ENCODE assay signal across 8 cellular contexts in the genomic region with DNA sequence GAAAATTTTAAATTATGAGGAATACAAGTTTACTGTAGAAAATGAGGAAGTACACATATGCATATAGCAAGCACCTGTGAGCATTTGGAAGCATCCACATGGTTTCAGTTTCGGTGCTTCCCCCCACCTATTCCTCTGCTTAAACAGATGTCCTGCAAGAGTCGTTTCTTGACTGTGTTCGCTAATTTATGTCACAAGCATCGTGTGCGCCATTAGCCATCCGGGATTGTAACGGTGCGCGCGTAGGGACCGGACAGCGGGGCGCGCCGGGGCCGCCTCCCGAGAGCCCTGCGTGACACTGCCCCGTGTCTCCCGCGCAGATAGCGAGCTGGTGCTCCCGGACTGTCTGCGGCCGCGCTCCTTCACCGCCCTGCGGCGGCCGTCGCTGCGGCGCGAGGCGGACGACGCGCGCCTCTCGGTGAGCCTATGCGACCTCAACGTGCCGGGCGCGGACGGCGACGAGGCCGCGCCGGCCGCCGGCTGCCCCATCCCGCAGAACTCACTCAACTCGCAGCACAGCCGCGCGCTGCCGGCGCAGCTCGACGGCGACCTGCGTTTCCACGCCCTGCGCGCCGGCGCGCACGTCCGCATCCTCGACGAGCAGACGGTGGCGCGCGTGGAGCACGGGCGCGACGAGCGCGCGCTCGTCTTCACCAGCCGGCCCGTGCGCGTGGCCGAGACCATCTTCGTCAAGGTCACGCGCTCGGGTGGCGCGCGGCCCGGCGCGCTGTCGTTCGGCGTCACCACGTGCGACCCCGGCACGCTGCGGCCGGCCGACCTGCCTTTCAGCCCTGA.
DNase-seq lines count a peak whose midpoint lies in the region; ATAC-seq and TF ChIP-seq lines count a peak whose summit lies in the region.

No MANE protein-coding gene starts in this region.

- H3K4me1 ChIP-seq in sigmoid colon, result peaks cover 0 to 7% (median 3%) of the 10 kb centered on the region in 4 donors
- H3K4me1 ChIP-seq in hepatocyte (ENCODE audit: insufficient read depth), result no peaks in the 10 kb centered on the region

- no peak for TF ChIP-seq POLR2A in sigmoid colon (IDR thresholded peaks at IDR 0.05)

- no peaks in the 10 kb centered on the region for H3K9me3 ChIP-seq in sigmoid colon
- H3K9me3 ChIP-seq in hepatocyte (ENCODE audit: low read depth), result no peaks in the 10 kb centered on the region

- H3K27me3 ChIP-seq in sigmoid colon, result peaks cover 12 to 43% (median 20%) of the 10 kb centered on the region in 3 donors
- H3K27me3 ChIP-seq in hepatocyte, result no peaks in the 10 kb centered on the region

- TF ChIP-seq EP300 in sigmoid colon (IDR thresholded peaks at IDR 0.05), result no peak

- H2AFZ ChIP-seq in hepatocyte, result no peak overlapping the region

- H3K9me3 Mint-ChIP-seq in activated CD4-positive, alpha-beta T cell treated with anti-CD3 and anti-CD28 coated beads, Interleukin-2, amount 10 ng/mL, durations not matched to agents 7 days and 5 days, result no peaks in the 10 kb centered on the region

- no peak overlapping the region for H3K4me2 ChIP-seq in hepatocyte

- no peak for TF ChIP-seq CTCF in epithelial cell of esophagus (IDR thresholded peaks at IDR 0.05; ENCODE audit: insufficient read depth, low read depth, low read length, missing control alignments)
- TF ChIP-seq CTCF in sigmoid colon (IDR thresholded peaks at IDR 0.05), result no peak
- no peak for TF ChIP-seq CTCF in hepatocyte (IDR thresholded peaks at IDR 0.05; ENCODE audit: poor library complexity)

- peaks cover 2% of the 10 kb centered on the region for H3K27me3 Mint-ChIP-seq in activated CD4-positive, alpha-beta T cell treated with anti-CD3 and anti-CD28 coated beads, Interleukin-2, amount 10 ng/mL, durations not matched to agents 7 days and 5 days

- peaks cover 17% of the 10 kb centered on the region for H3K4me1 Mint-ChIP-seq in activated CD4-positive, alpha-beta T cell treated with anti-CD3 and anti-CD28 coated beads, Interleukin-2, amount 10 ng/mL, durations not matched to agents 7 days and 5 days

- intact Hi-C loops in sigmoid colon (cut with DNase I), result no loop called here

- POLR2A ChIA-PET in activated CD4-positive, alpha-beta T cell treated with anti-CD3 and anti-CD28 coated beads, Interleukin-2, amount 10 ng/mL, durations not matched to agents 7 days and 5 days (lab: Charles Lee), result interaction anchor here (0.6 to 0.7 kb wide), 2 partner anchors 180 to 728 kb away, joined by 3 to 4 read pairs; no protein-coding TSS in a partner anchor

- no peaks in the 10 kb centered on the region for H4K20me1 ChIP-seq in hepatocyte (ENCODE audit: insufficient read depth, poor library complexity, severe bottlenecking)

- H3K4me3 ChIP-seq in epithelial cell of esophagus (ENCODE audit: low read length), result peak overlapping the region; percentile 38
- H3K4me3 ChIP-seq in sigmoid colon, result peak overlapping the region; percentile 12 to 37 (median 32)
- no peak overlapping the region for H3K4me3 ChIP-seq in hepatocyte

- no peaks in the 10 kb centered on the region for H3K9me2 ChIP-seq in hepatocyte (replicated peaks; ENCODE audit: insufficient read depth)

- H3K79me2 ChIP-seq in hepatocyte, result no peaks in the 10 kb centered on the region

- CTCF ChIA-PET in activated CD4-positive, alpha-beta T cell treated with anti-CD3 and anti-CD28 coated beads, Interleukin-2, amount 10 ng/mL, durations not matched to agents 7 days and 5 days (lab: Charles Lee), result interaction anchor here (0.6 to 0.8 kb wide), 3 partner anchors 30 to 353 kb away, joined by 3 to 5 read pairs (median 3); no protein-coding TSS in a partner anchor

- H3K27ac ChIP-seq in sigmoid colon (no peak overlapping the region), hepatocyte (no peak overlapping the region)

- H3K36me3 ChIP-seq in sigmoid colon, result peaks cover 0 to 15% (median 0%) of the 10 kb centered on the region in 4 donors
- H3K36me3 ChIP-seq in hepatocyte (replicated peaks; ENCODE audit: insufficient read depth, low read depth), result no peaks in the 10 kb centered on the region

- peak overlapping the region; percentile 85 for H3K4me3 Mint-ChIP-seq in activated CD4-positive, alpha-beta T cell treated with anti-CD3 and anti-CD28 coated beads, Interleukin-2, amount 10 ng/mL, durations not matched to agents 7 days and 5 days

- peak; percentile 53 for DNase-seq in GM19238 (ENCODE audit: insufficient read length, low spot score)
- DNase-seq in activated CD4-positive, alpha-beta T cell treated with anti-CD3 and anti-CD28 coated beads, Interleukin-2, amount 10 ng/mL, durations not matched to agents 7 days and 5 days, result peak; percentile 78
- peak; percentile 42 for DNase-seq in epithelial cell of esophagus (ENCODE audit: low read depth)
- no peak for DNase-seq in sigmoid colon
- DNase-seq in HPDE6-E6E7 (ENCODE audit: extremely low spot score), result no peak
- DNase-seq in hepatocyte (ENCODE audit: low spot score), result no peak
- DNase-seq in pons (ENCODE audit: low spot score), result no peak

- no peak for ATAC-seq in GM18870 (IDR thresholded peaks at IDR 0.05; ENCODE audit: unreplicated experiment)

- no peaks in the 10 kb centered on the region for H3K36me3 Mint-ChIP-seq in activated CD4-positive, alpha-beta T cell treated with anti-CD3 and anti-CD28 coated beads, Interleukin-2, amount 10 ng/mL, durations not matched to agents 7 days and 5 days (ENCODE audit: low read depth)

- WGBS in sigmoid colon, 2 donors, result 11 to 51% methylated on average over 111 of the region's 111 CpGs
- WGBS in hepatocyte (ENCODE audit: low lambda C conversion rate, missing lambda C conversion rate), result 99% methylated on average over 37 of the region's 111 CpGs

- peak overlapping the region; percentile 92 for H3K27ac Mint-ChIP-seq in activated CD4-positive, alpha-beta T cell treated with anti-CD3 and anti-CD28 coated beads, Interleukin-2, amount 10 ng/mL, durations not matched to agents 7 days and 5 days

Comparison
In these comparisons a context has a peak if more than half of its experiments do, and no peak if none do; other contexts are left out.
1. DNase-seq: peak in GM19238 (single experiment), activated CD4-positive, alpha-beta T cell treated with anti-CD3 and anti-CD28 coated beads, Interleukin-2, amount 10 ng/mL, durations not matched to agents 7 days and 5 days (single experiment) and epithelial cell of esophagus (single experiment); none in sigmoid colon (single experiment), HPDE6-E6E7 (single experiment), hepatocyte (single experiment) and pons (single experiment).